9 cellular contexts compared by ENCODE assay signal in genomic region chr19:36113425-36113824, GRCh38. TPM values are rescaled to one million over a fixed set of nuclear protein-coding genes. Genes with fewer than 3 reads are reported as not detected.
DNase-seq lines count a peak whose midpoint lies in the region; ATAC-seq and TF ChIP-seq lines count a peak whose summit lies in the region.
"Had no signal": no experiment of that assay in that cellular context is flagged by ENCODE, and none has a peak within 500 bp of the region (broad histone marks: within the 10 kb centered on the region; RNA-seq: fewer than 3 reads in every experiment).

No MANE protein-coding gene starts in this region.

- peaks cover 2% of the 10 kb centered on the region for H3K27me3 Mint-ChIP-seq in activated CD8-positive, alpha-beta memory T cell treated with anti-CD3 and anti-CD28 coated beads, Interleukin-2, amount 10 ng/mL, durations not matched to agents 7 days and 5 days
- H3K27me3 Mint-ChIP-seq in activated CD8-positive, alpha-beta T cell treated with anti-CD3 and anti-CD28 coated beads, Interleukin-2, amount 10 ng/mL, durations not matched to agents 7 days and 5 days (ENCODE audit: low read depth): no peaks in the 10 kb centered on the region

- CTCF ChIA-PET in activated CD8-positive, alpha-beta memory T cell treated with anti-CD3 and anti-CD28 coated beads, Interleukin-2, amount 10 ng/mL, durations not matched to agents 7 days and 5 days (lab: Charles Lee): interaction anchor here (2.3 to 5.8 kb wide), 3 partner anchors 12 to 57 kb away, joined by 8 to 24 read pairs (median 10); no protein-coding TSS in a partner anchor
- CTCF ChIA-PET in activated CD8-positive, alpha-beta T cell treated with anti-CD3 and anti-CD28 coated beads, Interleukin-2, amount 10 ng/mL, durations not matched to agents 7 days and 5 days (lab: Charles Lee): interaction anchor here (1.1 kb wide), 1 partner anchor 14 kb away, joined by 3 read pairs; no protein-coding TSS in a partner anchor

- H3K36me3 Mint-ChIP-seq in activated CD8-positive, alpha-beta memory T cell treated with anti-CD3 and anti-CD28 coated beads, Interleukin-2, amount 10 ng/mL, durations not matched to agents 7 days and 5 days: peaks cover 15% of the 10 kb centered on the region
- peaks cover 32% of the 10 kb centered on the region for H3K36me3 Mint-ChIP-seq in activated CD8-positive, alpha-beta T cell treated with anti-CD3 and anti-CD28 coated beads, Interleukin-2, amount 10 ng/mL, durations not matched to agents 7 days and 5 days (ENCODE audit: low read depth)

- H3K4me3 ChIP-seq in iPS-11a (ENCODE audit: low read depth, low read length) (peak overlapping the region; percentile 87), subcutaneous abdominal adipose tissue (ENCODE audit: low read depth in 1 of 5, low read length in 5 of 5) (peak overlapping the region in 3 of 5 donors; percentile 78 to 88 (median 81)), prostate gland (no peak overlapping the region)

- no peak overlapping the region for H3K27ac ChIP-seq in subcutaneous abdominal adipose tissue (ENCODE audit: low read depth, low read length)
- H3K27ac ChIP-seq in prostate gland: no peak overlapping the region

- H3K9me3 ChIP-seq in subcutaneous abdominal adipose tissue (ENCODE audit: control insufficient read depth in 5 of 5, low read length in 5 of 5) (no peaks in the 10 kb centered on the region), prostate gland (no peaks in the 10 kb centered on the region)
- H3K9me3 ChIP-seq: upper lobe of left lung had no signal

- ATAC-seq in activated CD8-positive, alpha-beta memory T cell treated with anti-CD3 and anti-CD28 coated beads, Interleukin-2, amount 10 ng/mL, durations not matched to agents 7 days and 5 days: no peak
- ATAC-seq in activated CD8-positive, alpha-beta T cell treated with anti-CD3 and anti-CD28 coated beads, Interleukin-2, amount 10 ng/mL, durations not matched to agents 7 days and 5 days: no peak
- no peak for ATAC-seq in GM21515 (IDR thresholded peaks at IDR 0.05; ENCODE audit: unreplicated experiment)

- H3K36me3 ChIP-seq in subcutaneous abdominal adipose tissue (ENCODE audit: control insufficient read depth in 5 of 5, insufficient read depth in 5 of 5, low read length in 5 of 5) (peaks cover 0 to 35% (median 25%) of the 10 kb centered on the region in 5 donors), prostate gland (no peaks in the 10 kb centered on the region)

- H3K4me1 ChIP-seq in subcutaneous abdominal adipose tissue (ENCODE audit: control insufficient read depth in 5 of 5, insufficient read depth in 5 of 5, low read length in 5 of 5) (peaks cover 8 to 30% (median 23%) of the 10 kb centered on the region in 5 donors), prostate gland (replicated peaks) (peaks cover 4% of the 10 kb centered on the region)

- no peak for TF ChIP-seq POLR2A in prostate gland (IDR thresholded peaks at IDR 0.05)

- POLR2A ChIA-PET in activated CD8-positive, alpha-beta T cell treated with anti-CD3 and anti-CD28 coated beads, Interleukin-2, amount 10 ng/mL, durations not matched to agents 7 days and 5 days (lab: Charles Lee): interaction anchor here (0.8 kb wide), 1 partner anchor 57 kb away, joined by 3 read pairs; no protein-coding TSS in a partner anchor

- TF ChIP-seq CTCF in prostate gland (IDR thresholded peaks at IDR 0.05): no peak

- intact Hi-C loops in prostate gland (cut with DNase I): no loop called here

- WGBS in prostate gland: 80% methylated on average over 33 of the region's 34 CpGs

- peaks cover 33% of the 10 kb centered on the region for H3K4me1 Mint-ChIP-seq in activated CD8-positive, alpha-beta memory T cell treated with anti-CD3 and anti-CD28 coated beads, Interleukin-2, amount 10 ng/mL, durations not matched to agents 7 days and 5 days
- peaks cover 36% of the 10 kb centered on the region for H3K4me1 Mint-ChIP-seq in activated CD8-positive, alpha-beta T cell treated with anti-CD3 and anti-CD28 coated beads, Interleukin-2, amount 10 ng/mL, durations not matched to agents 7 days and 5 days (ENCODE audit: low read depth)

- peak overlapping the region in 1 of 5 donors; percentile 85 for H3K9ac ChIP-seq in subcutaneous abdominal adipose tissue (ENCODE audit: low read length in 5 of 5)

- H3K27ac Mint-ChIP-seq in activated CD8-positive, alpha-beta memory T cell treated with anti-CD3 and anti-CD28 coated beads, Interleukin-2, amount 10 ng/mL, durations not matched to agents 7 days and 5 days: peak overlapping the region; percentile 94
- peak overlapping the region; percentile 98 for H3K27ac Mint-ChIP-seq in activated CD8-positive, alpha-beta T cell treated with anti-CD3 and anti-CD28 coated beads, Interleukin-2, amount 10 ng/mL, durations not matched to agents 7 days and 5 days

- H3K4me3 Mint-ChIP-seq in activated CD8-positive, alpha-beta memory T cell treated with anti-CD3 and anti-CD28 coated beads, Interleukin-2, amount 10 ng/mL, durations not matched to agents 7 days and 5 days: peak overlapping the region; percentile 91
- peak overlapping the region; percentile 90 for H3K4me3 Mint-ChIP-seq in activated CD8-positive, alpha-beta T cell treated with anti-CD3 and anti-CD28 coated beads, Interleukin-2, amount 10 ng/mL, durations not matched to agents 7 days and 5 days

- H3K9me3 Mint-ChIP-seq in activated CD8-positive, alpha-beta memory T cell treated with anti-CD3 and anti-CD28 coated beads, Interleukin-2, amount 10 ng/mL, durations not matched to agents 7 days and 5 days (ENCODE audit: low read depth): no peaks in the 10 kb centered on the region
- H3K9me3 Mint-ChIP-seq in activated CD8-positive, alpha-beta T cell treated with anti-CD3 and anti-CD28 coated beads, Interleukin-2, amount 10 ng/mL, durations not matched to agents 7 days and 5 days (ENCODE audit: insufficient read depth): no peaks in the 10 kb centered on the region

- DNase-seq in activated CD8-positive, alpha-beta memory T cell treated with anti-CD3 and anti-CD28 coated beads, Interleukin-2, amount 10 ng/mL, durations not matched to agents 7 days and 5 days: no peak
- DNase-seq in activated CD8-positive, alpha-beta memory T cell treated with anti-CD3 and anti-CD28 coated beads, Interleukin-2, amount 50 U/mL, for 48 hours: no peak
- DNase-seq in activated CD8-positive, alpha-beta T cell treated with anti-CD3 and anti-CD28 coated beads, Interleukin-2, amount 10 ng/mL, durations not matched to agents 7 days and 5 days: no peak
- DNase-seq in middle frontal gyrus (ENCODE audit: extremely low spot score, low spot score): no peak
- DNase-seq in prostate gland (ENCODE audit: low spot score): no peak

- H3K27me3 ChIP-seq in subcutaneous abdominal adipose tissue (ENCODE audit: control insufficient read depth in 5 of 5, insufficient read depth in 4 of 5, low read length in 5 of 5) (no peaks in the 10 kb centered on the region), prostate gland (replicated peaks; ENCODE audit: insufficient read depth) (no peaks in the 10 kb centered on the region)
- H3K27me3 ChIP-seq: upper lobe of left lung had no signal

RNA-seq across cellular contexts. Expression of gene POLR2I, which starts 1.2 kb away (rescaled TPM):
- 10 to 100 TPM; 63.2 to 65.3 TPM for total RNA-seq in activated CD8-positive, alpha-beta memory T cell treated with anti-CD3 and anti-CD28 coated beads, Interleukin-2, amount 10 ng/mL, durations not matched to agents 7 days and 5 days
- 10 to 100 TPM; 50.5 to 57.3 TPM for total RNA-seq in activated CD8-positive, alpha-beta T cell treated with anti-CD3 and anti-CD28 coated beads, Interleukin-2, amount 10 ng/mL, durations not matched to agents 7 days and 5 days
- 10 to 100 TPM; 45.6 to 56.7 TPM for total RNA-seq in prostate gland

RNA-seq across cellular contexts. Expression of gene TBCB, which starts 1.8 kb away (rescaled TPM):
- 100 to 1,000 TPM; 141 to 166 TPM for total RNA-seq in activated CD8-positive, alpha-beta memory T cell treated with anti-CD3 and anti-CD28 coated beads, Interleukin-2, amount 10 ng/mL, durations not matched to agents 7 days and 5 days
- 100 to 1,000 TPM; 186 to 200 TPM for total RNA-seq in activated CD8-positive, alpha-beta T cell treated with anti-CD3 and anti-CD28 coated beads, Interleukin-2, amount 10 ng/mL, durations not matched to agents 7 days and 5 days
- 100 to 1,000 TPM; 119 to 212 TPM for total RNA-seq in prostate gland

RNA-seq across cellular contexts. Expression of gene OVOL3, which starts 2.5 kb away (rescaled TPM):
- total RNA-seq in activated CD8-positive, alpha-beta memory T cell treated with anti-CD3 and anti-CD28 coated beads, Interleukin-2, amount 10 ng/mL, durations not matched to agents 7 days and 5 days: not detected
- total RNA-seq in activated CD8-positive, alpha-beta T cell treated with anti-CD3 and anti-CD28 coated beads, Interleukin-2, amount 10 ng/mL, durations not matched to agents 7 days and 5 days: under 1 TPM in 1 of 2 experiments, not detected in 1; 0.58 TPM
- not detected for total RNA-seq in prostate gland
- total RNA-seq: upper lobe of left lung had no signal

RNA-seq across cellular contexts. Expression of gene CAPNS1, which starts 26.4 kb away (rescaled TPM):
- 100 to 1,000 TPM; 411 to 479 TPM for total RNA-seq in activated CD8-positive, alpha-beta memory T cell treated with anti-CD3 and anti-CD28 coated beads, Interleukin-2, amount 10 ng/mL, durations not matched to agents 7 days and 5 days
- 100 to 1,000 TPM; 547 to 569 TPM for total RNA-seq in activated CD8-positive, alpha-beta T cell treated with anti-CD3 and anti-CD28 coated beads, Interleukin-2, amount 10 ng/mL, durations not matched to agents 7 days and 5 days
- total RNA-seq in prostate gland: 100 to 1,000 TPM; 168 to 196 TPM

RNA-seq across cellular contexts. Expression of gene COX7A1, which starts 38.8 kb away (rescaled TPM):
- not detected for total RNA-seq in activated CD8-positive, alpha-beta memory T cell treated with anti-CD3 and anti-CD28 coated beads, Interleukin-2, amount 10 ng/mL, durations not matched to agents 7 days and 5 days
- total RNA-seq in activated CD8-positive, alpha-beta T cell treated with anti-CD3 and anti-CD28 coated beads, Interleukin-2, amount 10 ng/mL, durations not matched to agents 7 days and 5 days: not detected
- 10 to 100 TPM in 1 of 2 donors, 1 to 10 TPM in 1; 6.5 to 28.8 TPM for total RNA-seq in prostate gland

Comparison
In these comparisons a context has a peak if more than half of its experiments do, and no peak if none do; other contexts are left out.
1. H3K4me3 ChIP-seq: peak in iPS-11a (single experiment) and subcutaneous abdominal adipose tissue (3 of 5); none in prostate gland (0 of 2).